Comparison of ENCODE assay signal across 2 cellular contexts in the genomic region with DNA sequence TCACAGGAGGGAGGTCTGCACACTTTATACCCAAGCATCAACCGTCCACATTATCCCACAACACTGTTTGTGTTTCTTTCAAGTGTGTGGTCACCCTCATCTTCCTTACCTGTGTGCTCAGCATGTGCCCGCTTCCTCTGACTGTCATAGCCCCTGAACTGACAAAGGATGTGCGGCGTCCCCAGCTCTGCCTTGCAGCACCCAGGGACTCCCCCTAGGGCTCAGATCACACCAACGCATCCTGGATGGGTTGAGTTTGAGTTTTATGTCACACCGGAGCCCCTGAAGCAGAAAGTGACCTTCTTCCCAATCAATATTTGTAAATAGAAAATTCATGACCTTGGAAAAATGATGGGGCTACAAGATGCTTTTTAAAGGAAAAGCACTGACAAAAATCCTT.
TF ChIP-seq lines count a peak whose summit lies in the region.

No MANE protein-coding gene starts in this region.

TF ChIP-seq in GM23338, 12 proteins besides CTCF, POLR2A, EP300 and RAD21 (continues in another document):
- TF ChIP-seq JUNB (IDR thresholded peaks at IDR 0.05; ENCODE audit: unreplicated experiment) (no peak), CREB1 (CRISPR knock-in tag; IDR thresholded peaks at IDR 0.05; ENCODE audit: low read depth) (no peak), STAT1 (IDR thresholded peaks at IDR 0.05; ENCODE audit: unreplicated experiment) (no peak), ETS1 (IDR thresholded peaks at IDR 0.05) (no peak), ZNF331 (CRISPR knock-in tag; IDR thresholded peaks at IDR 0.05; ENCODE audit: low read depth) (no peak), EZH2phosphoT487 (IDR thresholded peaks at IDR 0.05; ENCODE audit: unreplicated experiment) (no peak), NANOG (IDR thresholded peaks at IDR 0.05; ENCODE audit: borderline replicate concordance) (no peak), POLR2AphosphoS5 (IDR thresholded peaks at IDR 0.05; ENCODE audit: low read depth) (no peak), ZNF114 (CRISPR knock-in tag; IDR thresholded peaks at IDR 0.05) (no peak), EZH2 (IDR thresholded peaks at IDR 0.05; ENCODE audit: low read depth, unreplicated experiment) (no peak)
- TF ChIP-seq, protein P1, sequence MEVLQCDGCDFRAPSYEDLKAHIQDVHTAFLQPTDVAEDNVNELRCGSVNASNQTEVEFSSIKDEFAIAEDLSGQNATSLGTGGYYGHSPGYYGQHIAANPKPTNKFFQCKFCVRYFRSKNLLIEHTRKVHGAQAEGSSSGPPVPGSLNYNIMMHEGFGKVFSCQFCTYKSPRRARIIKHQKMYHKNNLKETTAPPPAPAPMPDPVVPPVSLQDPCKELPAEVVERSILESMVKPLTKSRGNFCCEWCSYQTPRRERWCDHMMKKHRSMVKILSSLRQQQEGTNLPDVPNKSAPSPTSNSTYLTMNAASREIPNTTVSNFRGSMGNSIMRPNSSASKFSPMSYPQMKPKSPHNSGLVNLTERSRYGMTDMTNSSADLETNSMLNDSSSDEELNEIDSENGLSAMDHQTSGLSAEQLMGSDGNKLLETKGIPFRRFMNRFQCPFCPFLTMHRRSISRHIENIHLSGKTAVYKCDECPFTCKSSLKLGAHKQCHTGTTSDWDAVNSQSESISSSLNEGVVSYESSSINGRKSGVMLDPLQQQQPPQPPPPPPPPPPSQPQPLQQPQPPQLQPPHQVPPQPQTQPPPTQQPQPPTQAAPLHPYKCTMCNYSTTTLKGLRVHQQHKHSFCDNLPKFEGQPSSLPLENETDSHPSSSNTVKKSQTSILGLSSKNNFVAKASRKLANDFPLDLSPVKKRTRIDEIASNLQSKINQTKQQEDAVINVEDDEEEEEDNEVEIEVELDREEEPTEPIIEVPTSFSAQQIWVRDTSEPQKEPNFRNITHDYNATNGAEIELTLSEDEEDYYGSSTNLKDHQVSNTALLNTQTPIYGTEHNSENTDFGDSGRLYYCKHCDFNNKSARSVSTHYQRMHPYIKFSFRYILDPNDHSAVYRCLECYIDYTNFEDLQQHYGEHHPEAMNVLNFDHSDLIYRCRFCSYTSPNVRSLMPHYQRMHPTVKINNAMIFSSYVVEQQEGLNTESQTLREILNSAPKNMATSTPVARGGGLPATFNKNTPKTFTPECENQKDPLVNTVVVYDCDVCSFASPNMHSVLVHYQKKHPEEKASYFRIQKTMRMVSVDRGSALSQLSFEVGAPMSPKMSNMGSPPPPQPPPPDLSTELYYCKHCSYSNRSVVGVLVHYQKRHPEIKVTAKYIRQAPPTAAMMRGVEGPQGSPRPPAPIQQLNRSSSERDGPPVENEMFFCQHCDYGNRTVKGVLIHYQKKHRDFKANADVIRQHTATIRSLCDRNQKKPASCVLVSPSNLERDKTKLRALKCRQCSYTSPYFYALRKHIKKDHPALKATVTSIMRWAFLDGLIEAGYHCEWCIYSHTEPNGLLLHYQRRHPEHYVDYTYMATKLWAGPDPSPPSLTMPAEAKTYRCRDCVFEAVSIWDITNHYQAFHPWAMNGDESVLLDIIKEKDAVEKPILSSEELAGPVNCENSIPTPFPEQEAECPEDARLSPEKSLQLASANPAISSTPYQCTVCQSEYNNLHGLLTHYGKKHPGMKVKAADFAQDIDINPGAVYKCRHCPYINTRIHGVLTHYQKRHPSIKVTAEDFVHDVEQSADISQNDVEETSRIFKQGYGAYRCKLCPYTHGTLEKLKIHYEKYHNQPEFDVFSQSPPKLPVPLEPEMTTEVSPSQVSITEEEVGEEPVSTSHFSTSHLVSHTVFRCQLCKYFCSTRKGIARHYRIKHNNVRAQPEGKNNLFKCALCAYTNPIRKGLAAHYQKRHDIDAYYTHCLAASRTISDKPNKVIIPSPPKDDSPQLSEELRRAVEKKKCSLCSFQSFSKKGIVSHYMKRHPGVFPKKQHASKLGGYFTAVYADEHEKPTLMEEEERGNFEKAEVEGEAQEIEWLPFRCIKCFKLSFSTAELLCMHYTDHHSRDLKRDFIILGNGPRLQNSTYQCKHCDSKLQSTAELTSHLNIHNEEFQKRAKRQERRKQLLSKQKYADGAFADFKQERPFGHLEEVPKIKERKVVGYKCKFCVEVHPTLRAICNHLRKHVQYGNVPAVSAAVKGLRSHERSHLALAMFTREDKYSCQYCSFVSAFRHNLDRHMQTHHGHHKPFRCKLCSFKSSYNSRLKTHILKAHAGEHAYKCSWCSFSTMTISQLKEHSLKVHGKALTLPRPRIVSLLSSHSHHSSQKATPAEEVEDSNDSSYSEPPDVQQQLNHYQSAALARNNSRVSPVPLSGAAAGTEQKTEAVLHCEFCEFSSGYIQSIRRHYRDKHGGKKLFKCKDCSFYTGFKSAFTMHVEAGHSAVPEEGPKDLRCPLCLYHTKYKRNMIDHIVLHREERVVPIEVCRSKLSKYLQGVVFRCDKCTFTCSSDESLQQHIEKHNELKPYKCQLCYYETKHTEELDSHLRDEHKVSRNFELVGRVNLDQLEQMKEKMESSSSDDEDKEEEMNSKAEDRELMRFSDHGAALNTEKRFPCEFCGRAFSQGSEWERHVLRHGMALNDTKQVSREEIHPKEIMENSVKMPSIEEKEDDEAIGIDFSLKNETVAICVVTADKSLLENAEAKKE (CRISPR knock-in tag; IDR thresholded peaks at IDR 0.05): no peak

TF ChIP-seq in H1, 55 proteins besides CTCF, POLR2A, EP300 and RAD21:
- TF ChIP-seq CREB1 (IDR thresholded peaks at IDR 0.05): no peak
- TF ChIP-seq CEBPB (IDR thresholded peaks at IDR 0.05; ENCODE audit: low read depth, low read length): no peak
- TF ChIP-seq SIN3A (conservative IDR thresholded peaks at IDR 0.05 in 1 of 2, IDR thresholded peaks at IDR 0.05 in 1 of 2; ENCODE audit: low read depth in 1 of 2, low read length in 2 of 2): no peak
- no peak for TF ChIP-seq KDM5A (IDR thresholded peaks at IDR 0.05; ENCODE audit: low read length)
- no peak for TF ChIP-seq YY1 (IDR thresholded peaks at IDR 0.05; ENCODE audit: low read depth, low read length)
- no peak for TF ChIP-seq EZH2 (IDR thresholded peaks at IDR 0.05; ENCODE audit: low read depth, low read length, severe bottlenecking)
- TF ChIP-seq RXRA (IDR thresholded peaks at IDR 0.05; ENCODE audit: insufficient read depth, low read depth, low read length): no peak
- no peak for TF ChIP-seq ASH2L (IDR thresholded peaks at IDR 0.05; ENCODE audit: low read length)
- TF ChIP-seq BRCA1 (IDR thresholded peaks at IDR 0.05; ENCODE audit: low read depth, low read length): no peak
